Comparison of ENCODE assay signal across 8 cellular contexts in the genomic region with DNA sequence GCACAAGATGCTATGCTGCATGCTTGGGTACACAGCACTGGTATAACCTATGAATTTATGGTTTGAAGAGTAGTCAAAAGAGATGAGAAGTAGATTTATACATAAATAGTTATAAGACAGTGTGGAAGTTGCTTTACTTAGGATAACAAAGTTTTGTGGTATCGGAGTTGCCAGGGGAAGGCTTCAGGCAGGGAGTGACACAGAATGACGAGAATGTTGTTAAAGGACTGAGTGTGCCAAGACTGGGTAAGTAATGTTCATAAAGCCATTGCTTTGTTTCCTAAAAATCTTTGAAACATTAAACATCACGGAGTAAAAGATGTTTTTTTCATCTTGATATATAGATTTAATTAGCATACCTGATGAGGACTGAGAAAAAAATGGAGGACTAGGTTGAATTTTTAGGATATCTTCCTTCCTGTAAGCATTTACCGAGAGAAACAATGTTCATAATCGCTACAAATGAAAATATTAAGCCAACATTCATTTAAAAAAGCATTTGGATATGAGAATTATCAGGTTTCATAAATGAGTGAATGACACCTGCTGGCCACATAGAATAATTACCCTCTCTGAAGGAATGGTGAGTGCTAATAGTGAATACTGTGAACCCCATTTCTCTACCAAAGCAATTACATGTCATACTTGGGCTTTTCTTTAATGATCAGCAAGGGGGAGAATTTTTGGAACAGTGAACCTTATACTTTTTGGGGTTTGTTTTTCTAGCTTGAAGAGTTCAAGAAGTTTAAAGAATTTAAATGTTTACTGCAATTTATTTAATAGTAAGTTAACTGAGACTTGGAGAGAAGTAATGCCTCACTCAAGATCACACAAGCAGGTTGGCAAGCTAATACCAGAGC. TPM values are rescaled to one million over a fixed set of nuclear protein-coding genes. Genes with fewer than 3 reads are reported as not detected.
A peak's percentile ranks its signal among the peaks of the same experiment; 100 is the strongest.
DNase-seq lines count a peak whose midpoint lies in the region; ATAC-seq and TF ChIP-seq lines count a peak whose summit lies in the region.

No MANE protein-coding gene starts in this region.

- H3K27ac ChIP-seq in 22Rv1: no peak overlapping the region

- no peaks in the 10 kb centered on the region for H3K9me3 Mint-ChIP-seq in glutamatergic neuron (ENCODE audit: unreplicated experiment)

- H3K36me3 Mint-ChIP-seq in glutamatergic neuron (ENCODE audit: unreplicated experiment): no peaks in the 10 kb centered on the region

- ATAC-seq in HG03457 (IDR thresholded peaks at IDR 0.05; ENCODE audit: unreplicated experiment): peak; percentile 53
- no peak for ATAC-seq in GM19023 (IDR thresholded peaks at IDR 0.05; ENCODE audit: unreplicated experiment)

- DNase-seq in SW480 (ENCODE audit: low spot score): peak; percentile 47
- no peak for DNase-seq in glutamatergic neuron
- DNase-seq in superior temporal gyrus (ENCODE audit: extremely low spot score): peak; percentile 57
- DNase-seq in stimulated activated CD4-positive, alpha-beta T cell treated with anti-CD3 and anti-CD28 coated beads, Interleukin-15, amount 100 ng/mL, for 24 hours: no peak

- H3K27ac Mint-ChIP-seq in glutamatergic neuron (ENCODE audit: unreplicated experiment): no peak overlapping the region

- no peak overlapping the region for H3K4me3 Mint-ChIP-seq in glutamatergic neuron (ENCODE audit: unreplicated experiment)

- peaks cover 5% of the 10 kb centered on the region for H3K4me1 Mint-ChIP-seq in glutamatergic neuron (ENCODE audit: low read depth, unreplicated experiment)

- TF ChIP-seq CTCF in 22Rv1 (IDR thresholded peaks at IDR 0.05): peak; percentile 73
- TF ChIP-seq CTCF in GM12874 (IDR thresholded peaks at IDR 0.05; ENCODE audit: insufficient read depth, low read depth, low read length): peak; percentile 42
- TF ChIP-seq CTCF in glutamatergic neuron (IDR thresholded peaks at IDR 0.05; ENCODE audit: partially characterized antibody, unreplicated experiment): peak; percentile 69

- peaks cover 1% of the 10 kb centered on the region for H3K27me3 Mint-ChIP-seq in glutamatergic neuron (ENCODE audit: unreplicated experiment)

RNA-seq across cellular contexts. Expression of gene EXTL2, which starts 28.4 kb away (rescaled TPM):
- total RNA-seq in glutamatergic neuron (ENCODE audit: unreplicated experiment): 27.9 TPM

RNA-seq across cellular contexts. Expression of gene SLC30A7, which starts 29.6 kb away (rescaled TPM):
- 21.5 TPM for total RNA-seq in glutamatergic neuron (ENCODE audit: unreplicated experiment)

Comparison
In these comparisons a context has a peak if more than half of its experiments do, and no peak if none do; other contexts are left out.
1. DNase-seq: peak in SW480 (single experiment) and superior temporal gyrus (single experiment); none in glutamatergic neuron (single experiment) and stimulated activated CD4-positive, alpha-beta T cell treated with anti-CD3 and anti-CD28 coated beads, Interleukin-15, amount 100 ng/mL, for 24 hours (single experiment).
2. Peak in every context shown above with its lines, with median percentiles within 50 percentile points of each other: CTCF ChIP-seq.